In genomic region chr3:52696830-52697621, GRCh38 we compare ENCODE assay signal across 16 cellular contexts. TPM values are rescaled to one million over a fixed set of nuclear protein-coding genes. Genes with fewer than 3 reads are reported as not detected.
DNase-seq lines count a peak whose midpoint lies in the region; ATAC-seq, FAIRE-seq and TF ChIP-seq lines count a peak whose summit lies in the region.
"Had no signal": no experiment of that assay in that cellular context is flagged by ENCODE, and none has a peak within 500 bp of the region (broad histone marks: within the 10 kb centered on the region; RNA-seq: fewer than 3 reads in every experiment).

No MANE protein-coding gene starts in this region.

- TF ChIP-seq CTCF in HepG2 (CRISPR knock-in tag; IDR thresholded peaks at IDR 0.05), result no peak
- TF ChIP-seq CTCF in right lobe of liver (IDR thresholded peaks at IDR 0.05), result no peak
- TF ChIP-seq CTCF in brain (conservative IDR thresholded peaks at IDR 0.05), result no peak

- peaks cover 4% of the 10 kb centered on the region; the same call in 1 of the 2 replicates for H4K20me1 ChIP-seq in HepG2 (ENCODE audit: insufficient read depth, low read length)

- H3K27me3 ChIP-seq in HepG2 (ENCODE audit: control insufficient read depth in 1 of 2, insufficient read depth in 2 of 2, low read length in 2 of 2) (no peaks in the 10 kb centered on the region), right lobe of liver (no peaks in the 10 kb centered on the region)
- H3K27me3 ChIP-seq: sigmoid colon had no signal

- BruUV-seq in HepG2 (replicated peaks; lab: Mats Ljungman, UMichigan), result no TSS peak

- POLR2A ChIA-PET in HepG2 (lab: Yijun Ruan, JAX), result interaction anchor here (1.4 to 4.5 kb wide), 2 partner anchors 11 to 13 kb away, joined by 4 to 18 read pairs; partner anchors contain the start of genes GNL3 and PBRM1

- peaks cover 5% of the 10 kb centered on the region for H3K4me1 Mint-ChIP-seq in brain
- H3K4me1 Mint-ChIP-seq in stimulated activated naive B cell treated with anti-CD40 and anti-IgM and Interleukin-4, amounts not matched to agents 10 μg/mL and 1 μg/mL and 100 μg/mL, for 72 hours, result peaks cover 11 to 45% of the 10 kb centered on the region in 2 donors

- no peak overlapping the region for H3K4me3 ChIP-seq in HepG2 (replicated peaks in 1 of 3; ENCODE audit: insufficient read depth in 1 of 3, low read depth in 2 of 3, low read length in 3 of 3)
- no peak overlapping the region for H3K4me3 ChIP-seq in right lobe of liver
- H3K4me3 ChIP-seq: sigmoid colon had no signal

- in situ Hi-C loops in HepG2 (cut with HindIII; ENCODE audit: extremely low pct_ligation_motif_present, low pct_unique_long_range_greater_than_20kb), result no loop called here

- H3K27ac Mint-ChIP-seq in brain, result peak overlapping the region in 4 of 5 experiments; percentile 11 to 68 (median 44)
- H3K27ac Mint-ChIP-seq in stimulated activated naive B cell treated with anti-CD40 and anti-IgM and Interleukin-4, amounts not matched to agents 10 μg/mL and 1 μg/mL and 100 μg/mL, for 72 hours, result peak overlapping the region; percentile 56
- H3K27ac Mint-ChIP-seq: nephron had no signal

- peaks cover 3% of the 10 kb centered on the region for H3K27me3 Mint-ChIP-seq in brain
- no peaks in the 10 kb centered on the region for H3K27me3 Mint-ChIP-seq in stimulated activated naive B cell treated with anti-CD40 and anti-IgM and Interleukin-4, amounts not matched to agents 10 μg/mL and 1 μg/mL and 100 μg/mL, for 72 hours

- H3K4me3 Mint-ChIP-seq in brain, result no peak overlapping the region
- no peak overlapping the region for H3K4me3 Mint-ChIP-seq in stimulated activated naive B cell treated with anti-CD40 and anti-IgM and Interleukin-4, amounts not matched to agents 10 μg/mL and 1 μg/mL and 100 μg/mL, for 72 hours
- H3K4me3 Mint-ChIP-seq: nephron had no signal

- H3K27ac ChIP-seq in HepG2 (ENCODE audit: extremely low read length, insufficient read depth, low read length) (no peak overlapping the region), right lobe of liver (no peak overlapping the region)
- H3K27ac ChIP-seq: sigmoid colon had no signal

- DNase-seq in HepG2 (ENCODE audit: low spot score), result no peak
- DNase-seq in right lobe of liver, result no peak
- DNase-seq in MV-4-11 (lab: John Stamatoyannopoulos, UW), result peak; percentile 62
- DNase-seq in stimulated activated naive B cell treated with anti-CD40 and anti-IgM and Interleukin-4, amounts not matched to agents 10 μg/mL and 1 μg/mL and 100 μg/mL, for 72 hours, result no peak
- no peak for DNase-seq in NCI-H510A treated with DMSO at 0.1 percent for 48 hours (lab: John Stamatoyannopoulos, UW)
- DNase-seq: activated gamma-delta T cell, caudate nucleus, NCI-H1417, NCI-H748 treated with DMSO at 0.1 percent for 48 hours, sigmoid colon had no signal

- 91% methylated on average over 2 of the region's 2 CpGs for WGBS in HepG2 (ENCODE audit: low lambda C conversion rate)
- 70% methylated on average over 2 of the region's 2 CpGs for WGBS in right lobe of liver (ENCODE audit: insufficient coverage, low coverage, low lambda C conversion rate, missing lambda C conversion rate)

- H3K79me2 ChIP-seq in HepG2 (ENCODE audit: insufficient read depth, low read length), result peaks cover 16% of the 10 kb centered on the region

- peaks cover 53% of the 10 kb centered on the region for H3K36me3 Mint-ChIP-seq in brain
- H3K36me3 Mint-ChIP-seq in stimulated activated naive B cell treated with anti-CD40 and anti-IgM and Interleukin-4, amounts not matched to agents 10 μg/mL and 1 μg/mL and 100 μg/mL, for 72 hours, result peaks cover 20 to 38% of the 10 kb centered on the region in 2 donors

- H3K9me3 ChIP-seq in HepG2 (ENCODE audit: low read length) (no peaks in the 10 kb centered on the region), right lobe of liver (no peaks in the 10 kb centered on the region)
- H3K9me3 ChIP-seq: sigmoid colon had no signal

- CTCF ChIA-PET in HepG2 (lab: Yijun Ruan, JAX; ENCODE audit: low intra/inter-chr PET ratio, low total read pairs), result no interaction called here

- TF ChIP-seq EP300 in HepG2 (IDR thresholded peaks at IDR 0.05; ENCODE audit: low read depth in 2 of 2, low read length in 2 of 2) (no peak), HepG2 (CRISPR knock-in tag; IDR thresholded peaks at IDR 0.05; ENCODE audit: borderline replicate concordance) (no peak)

- FAIRE-seq in HepG2 (lab: Jason Lieb, UNC), result no peak
- FAIRE-seq: HTR-8/SVneo, keratinocyte had no signal

- H3K4me2 ChIP-seq in HepG2 (ENCODE audit: low read depth, low read length), result no peak overlapping the region

- H2AFZ ChIP-seq in HepG2 (ENCODE audit: low read length), result no peak overlapping the region

- ATAC-seq in HepG2, result no peak
- ATAC-seq in right lobe of liver, result no peak
- peak; percentile 63 to 69 for ATAC-seq in stimulated activated naive B cell treated with anti-CD40 and anti-IgM and Interleukin-4, amounts not matched to agents 10 μg/mL and 1 μg/mL and 100 μg/mL, for 72 hours (replicated peaks)
- no peak for ATAC-seq in HG02571 (IDR thresholded peaks at IDR 0.05; ENCODE audit: unreplicated experiment)
- no peak for ATAC-seq in GM19035 (IDR thresholded peaks at IDR 0.05; ENCODE audit: unreplicated experiment)

- no peak for TF ChIP-seq RAD21 in HepG2 (CRISPR knock-in tag; IDR thresholded peaks at IDR 0.05)

- intact Hi-C loops in HepG2 (cut with micrococcal nuclease; ENCODE audit: unreplicated experiment), result no loop called here
- intact Hi-C loops in right lobe of liver (cut with DNase I), result no loop called here

- H3K9ac ChIP-seq in HepG2 (ENCODE audit: insufficient read depth, low read depth, low read length), result no peak overlapping the region

- H3K36me3 ChIP-seq in HepG2 (replicated peaks in 1 of 2; ENCODE audit: control insufficient read depth in 1 of 2, insufficient read depth in 2 of 2, low read length in 2 of 2), result peaks cover 16 to 61% of the 10 kb centered on the region in 2 experiments
- H3K36me3 ChIP-seq in right lobe of liver, result peaks cover 24 to 71% (median 44%) of the 10 kb centered on the region in 4 donors

- TF ChIP-seq POLR2A in HepG2 (IDR thresholded peaks at IDR 0.05; ENCODE audit: insufficient read depth in 1 of 2, low read depth in 2 of 2, low read length in 2 of 2) (no peak), right lobe of liver (IDR thresholded peaks at IDR 0.05) (no peak)

- H3K4me1 ChIP-seq in HepG2 (ENCODE audit: insufficient read depth, low read length), result peaks cover 7% of the 10 kb centered on the region
- H3K4me1 ChIP-seq in right lobe of liver, result no peaks in the 10 kb centered on the region

- H3K9me3 Mint-ChIP-seq in brain, result no peaks in the 10 kb centered on the region
- H3K9me3 Mint-ChIP-seq in stimulated activated naive B cell treated with anti-CD40 and anti-IgM and Interleukin-4, amounts not matched to agents 10 μg/mL and 1 μg/mL and 100 μg/mL, for 72 hours, result no peaks in the 10 kb centered on the region
- H3K9me3 Mint-ChIP-seq: nephron had no signal

RNA-seq across cellular contexts. Expression of gene GLT8D1, which starts 8.6 kb away (rescaled TPM):
- 65.1 and 110 TPM in 2 replicates for total RNA-seq in HepG2 (2016; rRNA removed; fragmentation: Illumina TruSeq; extraction: Trizol)
- total RNA-seq in HepG2 (2016; cell fraction: cytosol; rRNA removed; fragmentation: Illumina TruSeq; extraction: Trizol; ENCODE audit: low read depth), result 26.1 and 37.4 TPM in 2 replicates
- total RNA-seq in HepG2 (2016; cell fraction: insoluble cytoplasmic fraction; rRNA removed; fragmentation: Illumina TruSeq; extraction: Trizol), result 57.9 and 103 TPM in 2 replicates
- total RNA-seq in HepG2 (2016; cell fraction: membrane; rRNA removed; fragmentation: Illumina TruSeq; extraction: Trizol), result 58.5 and 71.5 TPM in 2 replicates
- total RNA-seq in HepG2 (2016; cell fraction: nucleus; rRNA removed; fragmentation: Illumina TruSeq; extraction: Trizol), result 95.9 and 108 TPM in 2 replicates
- polyA plus RNA-seq in HepG2 (2011; rRNA removed), result 109 and 121 TPM in 2 replicates
- 73.3 and 91.3 TPM in 2 replicates for polyA plus RNA-seq in HepG2 (2011; cell fraction: cytosol; rRNA removed)
- polyA plus RNA-seq in HepG2 (2011; cell fraction: nucleus; rRNA removed), result 70.1 and 84.3 TPM in 2 replicates
- polyA plus RNA-seq in HepG2 (2012), result 73.6 and 98.8 TPM in 2 replicates
- 24.2 and 36.5 TPM in 2 replicates for polyA plus RNA-seq in HepG2 (2016; cell fraction: cytosol; fragmentation: Illumina TruSeq; extraction: Trizol; ENCODE audit: low read depth)
- polyA plus RNA-seq in HepG2 (2016; cell fraction: insoluble cytoplasmic fraction; fragmentation: Illumina TruSeq; extraction: Trizol; ENCODE audit: low read depth), result 69.1 and 71.8 TPM in 2 replicates
- polyA plus RNA-seq in HepG2 (2016; cell fraction: membrane; fragmentation: Illumina TruSeq; extraction: Trizol; ENCODE audit: low read depth), result 43.6 and 60.3 TPM in 2 replicates
- polyA plus RNA-seq in HepG2 (2016; cell fraction: nucleus; fragmentation: Illumina TruSeq; extraction: Trizol; ENCODE audit: insufficient read depth, low read depth), result 167 and 178 TPM in 2 replicates
- polyA minus RNA-seq in HepG2 (2011; rRNA and poly(A)+ RNA removed; ENCODE audit: low replicate concordance), result 39.4 and 50.8 TPM in 2 replicates
- polyA minus RNA-seq in HepG2 (2011; cell fraction: cytosol; rRNA and poly(A)+ RNA removed), result 36.1 and 37.9 TPM in 2 replicates
- 33.9 and 50.1 TPM in 2 replicates for polyA minus RNA-seq in HepG2 (2011; cell fraction: nucleus; rRNA and poly(A)+ RNA removed)
- 10 to 100 TPM; 23.0 to 63.1 (median 46.9) TPM for total RNA-seq in right lobe of liver
- 29.4 TPM for polyA plus RNA-seq in brain (ENCODE audit: insufficient read depth, low read depth, low replicate concordance)

RNA-seq across cellular contexts. Expression of gene SPCS1, which starts 8.9 kb away (rescaled TPM):
- total RNA-seq in HepG2 (2016; rRNA removed; fragmentation: Illumina TruSeq; extraction: Trizol) (100 and 120 TPM in 2 replicates), right lobe of liver (100 to 1,000 TPM in 3 of 6 experiments, 10 to 100 TPM in 3; 60.7 to 193 (median 94.1) TPM)
- 40.5 and 45.6 TPM in 2 replicates for total RNA-seq in HepG2 (2016; cell fraction: cytosol; rRNA removed; fragmentation: Illumina TruSeq; extraction: Trizol; ENCODE audit: low read depth)
- 101 and 120 TPM in 2 replicates for total RNA-seq in HepG2 (2016; cell fraction: insoluble cytoplasmic fraction; rRNA removed; fragmentation: Illumina TruSeq; extraction: Trizol)
- total RNA-seq in HepG2 (2016; cell fraction: membrane; rRNA removed; fragmentation: Illumina TruSeq; extraction: Trizol), result 58.3 and 62.1 TPM in 2 replicates
- 98.8 and 103 TPM in 2 replicates for total RNA-seq in HepG2 (2016; cell fraction: nucleus; rRNA removed; fragmentation: Illumina TruSeq; extraction: Trizol)
- polyA plus RNA-seq in HepG2 (2011; rRNA removed) (61.8 and 84.6 TPM in 2 replicates), brain (ENCODE audit: insufficient read depth, low read depth, low replicate concordance) (130 TPM)
- polyA plus RNA-seq in HepG2 (2011; cell fraction: cytosol; rRNA removed), result 92.3 and 116 TPM in 2 replicates
- polyA plus RNA-seq in HepG2 (2011; cell fraction: nucleus; rRNA removed), result 20.3 and 25.6 TPM in 2 replicates
- polyA plus RNA-seq in HepG2 (2012), result 100 and 134 TPM in 2 replicates
- 78.3 and 89.5 TPM in 2 replicates for polyA plus RNA-seq in HepG2 (2016; cell fraction: cytosol; fragmentation: Illumina TruSeq; extraction: Trizol; ENCODE audit: low read depth)
- 176 and 187 TPM in 2 replicates for polyA plus RNA-seq in HepG2 (2016; cell fraction: insoluble cytoplasmic fraction; fragmentation: Illumina TruSeq; extraction: Trizol; ENCODE audit: low read depth)
- polyA plus RNA-seq in HepG2 (2016; cell fraction: membrane; fragmentation: Illumina TruSeq; extraction: Trizol; ENCODE audit: low read depth), result 91.4 and 105 TPM in 2 replicates
- 241 and 261 TPM in 2 replicates for polyA plus RNA-seq in HepG2 (2016; cell fraction: nucleus; fragmentation: Illumina TruSeq; extraction: Trizol; ENCODE audit: insufficient read depth, low read depth)
- 76.0 and 91.3 TPM in 2 replicates for polyA minus RNA-seq in HepG2 (2011; rRNA and poly(A)+ RNA removed; ENCODE audit: low replicate concordance)
- polyA minus RNA-seq in HepG2 (2011; cell fraction: cytosol; rRNA and poly(A)+ RNA removed), result 48.9 and 80.5 TPM in 2 replicates
- 23.1 and 23.6 TPM in 2 replicates for polyA minus RNA-seq in HepG2 (2011; cell fraction: nucleus; rRNA and poly(A)+ RNA removed)

RNA-seq across cellular contexts. Expression of gene GNL3, which starts 11.2 kb away (rescaled TPM):
- total RNA-seq in HepG2 (2016; rRNA removed; fragmentation: Illumina TruSeq; extraction: Trizol) (257 and 281 TPM in 2 replicates), right lobe of liver (10 to 100 TPM; 20.0 to 86.2 (median 41.7) TPM)
- total RNA-seq in HepG2 (2016; cell fraction: cytosol; rRNA removed; fragmentation: Illumina TruSeq; extraction: Trizol; ENCODE audit: low read depth), result 60.4 and 64.3 TPM in 2 replicates
- total RNA-seq in HepG2 (2016; cell fraction: insoluble cytoplasmic fraction; rRNA removed; fragmentation: Illumina TruSeq; extraction: Trizol), result 257 and 284 TPM in 2 replicates
- 76.1 and 91.0 TPM in 2 replicates for total RNA-seq in HepG2 (2016; cell fraction: membrane; rRNA removed; fragmentation: Illumina TruSeq; extraction: Trizol)
- 252 and 273 TPM in 2 replicates for total RNA-seq in HepG2 (2016; cell fraction: nucleus; rRNA removed; fragmentation: Illumina TruSeq; extraction: Trizol)
- polyA plus RNA-seq in HepG2 (2011; rRNA removed) (91.7 and 129 TPM in 2 replicates), brain (ENCODE audit: insufficient read depth, low read depth, low replicate concordance) (13.4 TPM)
- 37.1 and 48.9 TPM in 2 replicates for polyA plus RNA-seq in HepG2 (2011; cell fraction: cytosol; rRNA removed)
- polyA plus RNA-seq in HepG2 (2011; cell fraction: nucleus; rRNA removed), result 185 and 204 TPM in 2 replicates
- 118 and 153 TPM in 2 replicates for polyA plus RNA-seq in HepG2 (2012)
- 27.6 and 27.7 TPM in 2 replicates for polyA plus RNA-seq in HepG2 (2016; cell fraction: cytosol; fragmentation: Illumina TruSeq; extraction: Trizol; ENCODE audit: low read depth)
- polyA plus RNA-seq in HepG2 (2016; cell fraction: insoluble cytoplasmic fraction; fragmentation: Illumina TruSeq; extraction: Trizol; ENCODE audit: low read depth), result 214 and 224 TPM in 2 replicates
- 41.7 and 44.4 TPM in 2 replicates for polyA plus RNA-seq in HepG2 (2016; cell fraction: membrane; fragmentation: Illumina TruSeq; extraction: Trizol; ENCODE audit: low read depth)
- polyA plus RNA-seq in HepG2 (2016; cell fraction: nucleus; fragmentation: Illumina TruSeq; extraction: Trizol; ENCODE audit: insufficient read depth, low read depth), result 336 and 359 TPM in 2 replicates
- 38.6 and 73.5 TPM in 2 replicates for polyA minus RNA-seq in HepG2 (2011; rRNA and poly(A)+ RNA removed; ENCODE audit: low replicate concordance)
- polyA minus RNA-seq in HepG2 (2011; cell fraction: cytosol; rRNA and poly(A)+ RNA removed), result 34.7 and 37.7 TPM in 2 replicates
- polyA minus RNA-seq in HepG2 (2011; cell fraction: nucleus; rRNA and poly(A)+ RNA removed), result 291 and 322 TPM in 2 replicates

RNA-seq across cellular contexts. Expression of gene PBRM1, which starts 11.3 kb away (rescaled TPM):
- 33.2 and 47.0 TPM in 2 replicates for total RNA-seq in HepG2 (2016; rRNA removed; fragmentation: Illumina TruSeq; extraction: Trizol)
- total RNA-seq in HepG2 (2016; cell fraction: cytosol; rRNA removed; fragmentation: Illumina TruSeq; extraction: Trizol; ENCODE audit: low read depth), result 5.1 and 8.0 TPM in 2 replicates
- total RNA-seq in HepG2 (2016; cell fraction: insoluble cytoplasmic fraction; rRNA removed; fragmentation: Illumina TruSeq; extraction: Trizol), result 33.8 and 40.2 TPM in 2 replicates
- 13.4 and 13.8 TPM in 2 replicates for total RNA-seq in HepG2 (2016; cell fraction: membrane; rRNA removed; fragmentation: Illumina TruSeq; extraction: Trizol)
- 49.5 and 50.7 TPM in 2 replicates for total RNA-seq in HepG2 (2016; cell fraction: nucleus; rRNA removed; fragmentation: Illumina TruSeq; extraction: Trizol)
- polyA plus RNA-seq in HepG2 (2011; rRNA removed), result 9.6 and 10.9 TPM in 2 replicates
- 6.0 and 7.9 TPM in 2 replicates for polyA plus RNA-seq in HepG2 (2011; cell fraction: cytosol; rRNA removed)
- polyA plus RNA-seq in HepG2 (2011; cell fraction: nucleus; rRNA removed), result 15.1 and 15.8 TPM in 2 replicates
- polyA plus RNA-seq in HepG2 (2012), result 10.4 and 11.8 TPM in 2 replicates
- 0.65 and 1.2 TPM in 2 replicates for polyA plus RNA-seq in HepG2 (2016; cell fraction: cytosol; fragmentation: Illumina TruSeq; extraction: Trizol; ENCODE audit: low read depth)
- polyA plus RNA-seq in HepG2 (2016; cell fraction: insoluble cytoplasmic fraction; fragmentation: Illumina TruSeq; extraction: Trizol; ENCODE audit: low read depth), result 19.3 and 20.8 TPM in 2 replicates
- 1.9 and 2.1 TPM in 2 replicates for polyA plus RNA-seq in HepG2 (2016; cell fraction: membrane; fragmentation: Illumina TruSeq; extraction: Trizol; ENCODE audit: low read depth)
- 22.8 and 26.1 TPM in 2 replicates for polyA plus RNA-seq in HepG2 (2016; cell fraction: nucleus; fragmentation: Illumina TruSeq; extraction: Trizol; ENCODE audit: insufficient read depth, low read depth)
- polyA minus RNA-seq in HepG2 (2011; rRNA and poly(A)+ RNA removed; ENCODE audit: low replicate concordance), result 25.3 and 61.3 TPM in 2 replicates
- 22.6 and 23.7 TPM in 2 replicates for polyA minus RNA-seq in HepG2 (2011; cell fraction: cytosol; rRNA and poly(A)+ RNA removed)
- 57.8 and 69.2 TPM in 2 replicates for polyA minus RNA-seq in HepG2 (2011; cell fraction: nucleus; rRNA and poly(A)+ RNA removed)
- total RNA-seq in right lobe of liver, result 10 to 100 TPM; 17.1 to 36.4 (median 27.2) TPM
- polyA plus RNA-seq in brain (ENCODE audit: insufficient read depth, low read depth, low replicate concordance), result 27.5 TPM

Comparison
In these comparisons a context has a peak if more than half of its experiments do, and no peak if none do; other contexts are left out.
1. ATAC-seq: peak in stimulated activated naive B cell treated with anti-CD40 and anti-IgM and Interleukin-4, amounts not matched to agents 10 μg/mL and 1 μg/mL and 100 μg/mL, for 72 hours (2 of 2); none in HepG2 (single experiment), right lobe of liver (0 of 4), HG02571 (single experiment) and GM19035 (single experiment).